In the genomic region with DNA sequence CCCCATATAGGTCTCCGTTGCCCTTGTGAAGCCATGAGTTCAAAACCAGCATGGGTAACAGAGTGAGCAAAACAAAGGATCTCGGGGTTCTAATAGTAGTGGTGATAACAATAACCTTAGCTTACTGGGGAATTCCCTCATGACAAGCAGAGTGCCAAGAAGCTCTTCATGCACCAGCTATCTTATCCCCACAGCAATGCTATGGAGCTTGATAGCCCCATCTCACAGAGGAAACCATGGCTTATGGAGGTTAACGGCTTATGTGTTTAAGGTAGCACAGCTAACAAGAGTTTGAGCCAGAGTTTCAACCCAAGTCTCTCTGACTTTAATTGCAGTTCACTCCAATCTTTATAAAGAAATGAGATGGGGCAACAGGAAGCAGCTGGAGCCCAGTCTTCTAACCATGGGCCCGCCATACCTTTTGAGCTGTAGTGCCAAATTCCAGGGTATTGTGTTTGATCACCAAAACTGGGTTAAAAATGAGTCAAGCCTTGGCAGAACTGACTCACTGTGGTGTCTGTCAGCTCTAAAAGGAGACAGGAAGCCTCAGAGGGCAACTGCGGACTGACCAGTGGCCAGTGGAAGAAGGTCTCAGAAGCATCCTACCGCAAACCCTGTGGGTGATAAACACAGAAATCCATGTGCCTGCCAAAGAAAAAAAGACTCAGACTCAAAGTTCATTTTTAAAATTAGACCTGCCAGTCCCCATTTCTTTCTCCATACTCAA, we compare ENCODE assay signal across 1 cellular context.
A peak's percentile ranks its signal among the peaks of the same experiment; 100 is the strongest.
TF ChIP-seq lines count a peak whose summit lies in the region.

No MANE protein-coding gene starts in this region.

TF ChIP-seq in K562, 482 proteins besides CTCF, POLR2A, EP300 and RAD21 (continued from another document):
- TF ChIP-seq, protein P1, sequence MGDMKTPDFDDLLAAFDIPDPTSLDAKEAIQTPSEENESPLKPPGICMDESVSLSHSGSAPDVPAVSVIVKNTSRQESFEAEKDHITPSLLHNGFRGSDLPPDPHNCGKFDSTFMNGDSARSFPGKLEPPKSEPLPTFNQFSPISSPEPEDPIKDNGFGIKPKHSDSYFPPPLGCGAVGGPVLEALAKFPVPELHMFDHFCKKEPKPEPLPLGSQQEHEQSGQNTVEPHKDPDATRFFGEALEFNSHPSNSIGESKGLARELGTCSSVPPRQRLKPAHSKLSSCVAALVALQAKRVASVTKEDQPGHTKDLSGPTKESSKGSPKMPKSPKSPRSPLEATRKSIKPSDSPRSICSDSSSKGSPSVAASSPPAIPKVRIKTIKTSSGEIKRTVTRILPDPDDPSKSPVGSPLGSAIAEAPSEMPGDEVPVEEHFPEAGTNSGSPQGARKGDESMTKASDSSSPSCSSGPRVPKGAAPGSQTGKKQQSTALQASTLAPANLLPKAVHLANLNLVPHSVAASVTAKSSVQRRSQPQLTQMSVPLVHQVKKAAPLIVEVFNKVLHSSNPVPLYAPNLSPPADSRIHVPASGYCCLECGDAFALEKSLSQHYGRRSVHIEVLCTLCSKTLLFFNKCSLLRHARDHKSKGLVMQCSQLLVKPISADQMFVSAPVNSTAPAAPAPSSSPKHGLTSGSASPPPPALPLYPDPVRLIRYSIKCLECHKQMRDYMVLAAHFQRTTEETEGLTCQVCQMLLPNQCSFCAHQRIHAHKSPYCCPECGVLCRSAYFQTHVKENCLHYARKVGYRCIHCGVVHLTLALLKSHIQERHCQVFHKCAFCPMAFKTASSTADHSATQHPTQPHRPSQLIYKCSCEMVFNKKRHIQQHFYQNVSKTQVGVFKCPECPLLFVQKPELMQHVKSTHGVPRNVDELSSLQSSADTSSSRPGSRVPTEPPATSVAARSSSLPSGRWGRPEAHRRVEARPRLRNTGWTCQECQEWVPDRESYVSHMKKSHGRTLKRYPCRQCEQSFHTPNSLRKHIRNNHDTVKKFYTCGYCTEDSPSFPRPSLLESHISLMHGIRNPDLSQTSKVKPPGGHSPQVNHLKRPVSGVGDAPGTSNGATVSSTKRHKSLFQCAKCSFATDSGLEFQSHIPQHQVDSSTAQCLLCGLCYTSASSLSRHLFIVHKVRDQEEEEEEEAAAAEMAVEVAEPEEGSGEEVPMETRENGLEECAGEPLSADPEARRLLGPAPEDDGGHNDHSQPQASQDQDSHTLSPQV (IDR thresholded peaks at IDR 0.05): peak; percentile 58; the same call in 1 of the 2 replicates
- TF ChIP-seq CBFA2T2 (conservative IDR thresholded peaks at IDR 0.05) (peak; percentile 18; the same call in 1 of the 2 replicates), SOX6 (IDR thresholded peaks at IDR 0.05) (peak; percentile 49; the same call in 1 of the 2 replicates), MYBL2 (IDR thresholded peaks at IDR 0.05; ENCODE audit: low read depth) (no peak), MYBL2 (CRISPR knock-in tag; IDR thresholded peaks at IDR 0.05; ENCODE audit: borderline replicate concordance) (no peak), ZNF146 (CRISPR knock-in tag; IDR thresholded peaks at IDR 0.05; ENCODE audit: unreplicated experiment) (no peak), ZNF140 (CRISPR knock-in tag; IDR thresholded peaks at IDR 0.05) (no peak), ELF1 (tag; IDR thresholded peaks at IDR 0.05) (no peak), JUN (IDR thresholded peaks at IDR 0.05; ENCODE audit: borderline replicate concordance, low read depth, low read length) (0 out of 2 replicates have a peak, but pooled peaks have one; percentile 20), JUN (CRISPR knock-in tag; IDR thresholded peaks at IDR 0.05; ENCODE audit: borderline replicate concordance) (no peak)
- TF ChIP-seq, protein P2, sequence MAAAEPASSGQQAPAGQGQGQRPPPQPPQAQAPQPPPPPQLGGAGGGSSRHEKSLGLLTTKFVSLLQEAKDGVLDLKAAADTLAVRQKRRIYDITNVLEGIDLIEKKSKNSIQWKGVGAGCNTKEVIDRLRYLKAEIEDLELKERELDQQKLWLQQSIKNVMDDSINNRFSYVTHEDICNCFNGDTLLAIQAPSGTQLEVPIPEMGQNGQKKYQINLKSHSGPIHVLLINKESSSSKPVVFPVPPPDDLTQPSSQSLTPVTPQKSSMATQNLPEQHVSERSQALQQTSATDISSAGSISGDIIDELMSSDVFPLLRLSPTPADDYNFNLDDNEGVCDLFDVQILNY (CRISPR knock-in tag; IDR thresholded peaks at IDR 0.05): 0 out of 2 replicates have a peak, but pooled peaks have one; percentile 43
- TF ChIP-seq, protein P3, sequence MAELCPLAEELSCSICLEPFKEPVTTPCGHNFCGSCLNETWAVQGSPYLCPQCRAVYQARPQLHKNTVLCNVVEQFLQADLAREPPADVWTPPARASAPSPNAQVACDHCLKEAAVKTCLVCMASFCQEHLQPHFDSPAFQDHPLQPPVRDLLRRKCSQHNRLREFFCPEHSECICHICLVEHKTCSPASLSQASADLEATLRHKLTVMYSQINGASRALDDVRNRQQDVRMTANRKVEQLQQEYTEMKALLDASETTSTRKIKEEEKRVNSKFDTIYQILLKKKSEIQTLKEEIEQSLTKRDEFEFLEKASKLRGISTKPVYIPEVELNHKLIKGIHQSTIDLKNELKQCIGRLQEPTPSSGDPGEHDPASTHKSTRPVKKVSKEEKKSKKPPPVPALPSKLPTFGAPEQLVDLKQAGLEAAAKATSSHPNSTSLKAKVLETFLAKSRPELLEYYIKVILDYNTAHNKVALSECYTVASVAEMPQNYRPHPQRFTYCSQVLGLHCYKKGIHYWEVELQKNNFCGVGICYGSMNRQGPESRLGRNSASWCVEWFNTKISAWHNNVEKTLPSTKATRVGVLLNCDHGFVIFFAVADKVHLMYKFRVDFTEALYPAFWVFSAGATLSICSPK (IDR thresholded peaks at IDR 0.05; ENCODE audit: borderline replicate concordance): no peak
